32 cellular contexts compared by ENCODE assay signal in genomic region chr9:28444637-28445036, GRCh38.
"Had no signal": no experiment of that assay in that cellular context is flagged by ENCODE, and none has a peak within 500 bp of the region (broad histone marks: within the 10 kb centered on the region; RNA-seq: fewer than 3 reads in every experiment).

No MANE protein-coding gene starts in this region.

- H3K4me3 Mint-ChIP-seq: activated CD4-positive, alpha-beta memory T cell treated with anti-CD3 and anti-CD28 coated beads, Interleukin-2, amount 10 ng/mL, durations not matched to agents 7 days and 5 days; activated CD4-positive, alpha-beta T cell treated with anti-CD3 and anti-CD28 coated beads for 36 hours; activated CD4-positive, alpha-beta T cell treated with anti-CD3 and anti-CD28 coated beads, Interleukin-2, amount 10 ng/mL, durations not matched to agents 7 days and 5 days; activated CD8-positive, alpha-beta memory T cell treated with anti-CD3 and anti-CD28 coated beads, Interleukin-2, amount 10 ng/mL, durations not matched to agents 7 days and 5 days; activated CD8-positive, alpha-beta T cell treated with anti-CD3 and anti-CD28 coated beads, Interleukin-2, amount 10 ng/mL, durations not matched to agents 7 days and 5 days; activated naive CD4-positive, alpha-beta T cell treated with anti-CD3 and anti-CD28 coated beads, Interleukin-2, amount 10 ng/mL, durations not matched to agents 7 days and 5 days; activated naive CD4-positive, alpha-beta T cell treated with anti-CD3 and anti-CD28 coated beads, Interleukin-2, amount 50 U/mL, for 24 hours; activated naive CD8-positive, alpha-beta T cell; activated T-cell treated with anti-CD3 and anti-CD28 coated beads, Interleukin-2, amount 50 U/mL, for 24 hours; brain; T-helper 1 cell treated with Interleukin-12 subunit alpha and Interleukin-12 subunit beta and Interleukin-4 antibody, amounts not matched to agents 30 μg/mL and 1 μg/mL, for 36 hours; T-helper 2 cell treated with Interferon-gamma antibody and Interleukin-4, amounts not matched to agents 5 μg/mL and 100 μg/mL, for 36 hours had no signal

- H3K4me3 ChIP-seq: ascending aorta had no signal

- H3K4me1 ChIP-seq: ascending aorta had no signal

- H3K27me3 ChIP-seq: ascending aorta had no signal

- H3K27me3 Mint-ChIP-seq: activated CD4-positive, alpha-beta memory T cell treated with anti-CD3 and anti-CD28 coated beads, Interleukin-2, amount 10 ng/mL, durations not matched to agents 7 days and 5 days; activated CD4-positive, alpha-beta T cell treated with anti-CD3 and anti-CD28 coated beads for 36 hours; activated CD4-positive, alpha-beta T cell treated with anti-CD3 and anti-CD28 coated beads, Interleukin-2, amount 10 ng/mL, durations not matched to agents 7 days and 5 days; activated CD8-positive, alpha-beta memory T cell treated with anti-CD3 and anti-CD28 coated beads, Interleukin-2, amount 10 ng/mL, durations not matched to agents 7 days and 5 days; activated naive CD4-positive, alpha-beta T cell treated with anti-CD3 and anti-CD28 coated beads, Interleukin-2, amount 10 ng/mL, durations not matched to agents 7 days and 5 days; activated naive CD4-positive, alpha-beta T cell treated with anti-CD3 and anti-CD28 coated beads, Interleukin-2, amount 50 U/mL, for 24 hours; activated naive CD8-positive, alpha-beta T cell; activated T-cell treated with anti-CD3 and anti-CD28 coated beads, Interleukin-2, amount 50 U/mL, for 24 hours; brain had no signal

- H3K27ac Mint-ChIP-seq: activated CD4-positive, alpha-beta memory T cell treated with anti-CD3 and anti-CD28 coated beads, Interleukin-2, amount 10 ng/mL, durations not matched to agents 7 days and 5 days; activated CD4-positive, alpha-beta T cell treated with anti-CD3 and anti-CD28 coated beads for 36 hours; activated CD4-positive, alpha-beta T cell treated with anti-CD3 and anti-CD28 coated beads, Interleukin-2, amount 10 ng/mL, durations not matched to agents 7 days and 5 days; activated CD8-positive, alpha-beta memory T cell treated with anti-CD3 and anti-CD28 coated beads, Interleukin-2, amount 10 ng/mL, durations not matched to agents 7 days and 5 days; activated CD8-positive, alpha-beta T cell treated with anti-CD3 and anti-CD28 coated beads, Interleukin-2, amount 10 ng/mL, durations not matched to agents 7 days and 5 days; activated naive CD4-positive, alpha-beta T cell treated with anti-CD3 and anti-CD28 coated beads, Interleukin-2, amount 10 ng/mL, durations not matched to agents 7 days and 5 days; activated naive CD4-positive, alpha-beta T cell treated with anti-CD3 and anti-CD28 coated beads, Interleukin-2, amount 50 U/mL, for 24 hours; activated naive CD8-positive, alpha-beta T cell; activated T-cell treated with anti-CD3 and anti-CD28 coated beads, Interleukin-2, amount 50 U/mL, for 24 hours; activated T-helper 2 cell treated with anti-CD3 and anti-CD28 coated beads, Interferon-gamma antibody, Interleukin-2, Interleukin-4, amounts not matched to agents 10 μg/mL and 5 μg/mL and 100 μg/mL, durations not matched to agents 14 hours and 24 hours and 36 hours; brain; T-helper 1 cell treated with Interleukin-12 subunit alpha and Interleukin-12 subunit beta and Interleukin-4 antibody, amounts not matched to agents 30 μg/mL and 1 μg/mL, for 36 hours; T-helper 2 cell treated with Interferon-gamma antibody and Interleukin-4, amounts not matched to agents 5 μg/mL and 100 μg/mL, for 36 hours had no signal

- H3K36me3 Mint-ChIP-seq: activated CD8-positive, alpha-beta memory T cell treated with anti-CD3 and anti-CD28 coated beads, Interleukin-2, amount 10 ng/mL, durations not matched to agents 7 days and 5 days; activated naive CD4-positive, alpha-beta T cell treated with anti-CD3 and anti-CD28 coated beads, Interleukin-2, amount 10 ng/mL, durations not matched to agents 7 days and 5 days; activated naive CD4-positive, alpha-beta T cell treated with anti-CD3 and anti-CD28 coated beads, Interleukin-2, amount 50 U/mL, for 24 hours; activated naive CD8-positive, alpha-beta T cell had no signal

- H3K36me3 ChIP-seq: ascending aorta had no signal

- H3K9me3 Mint-ChIP-seq: activated naive CD4-positive, alpha-beta T cell treated with anti-CD3 and anti-CD28 coated beads, Interleukin-2, amount 50 U/mL, for 24 hours had no signal

- H3K9me3 ChIP-seq: ascending aorta had no signal

- H3K4me1 Mint-ChIP-seq: activated CD4-positive, alpha-beta memory T cell treated with anti-CD3 and anti-CD28 coated beads, Interleukin-2, amount 10 ng/mL, durations not matched to agents 7 days and 5 days; activated CD4-positive, alpha-beta T cell treated with anti-CD3 and anti-CD28 coated beads for 36 hours; activated CD4-positive, alpha-beta T cell treated with anti-CD3 and anti-CD28 coated beads, Interleukin-2, amount 10 ng/mL, durations not matched to agents 7 days and 5 days; activated CD8-positive, alpha-beta memory T cell treated with anti-CD3 and anti-CD28 coated beads, Interleukin-2, amount 10 ng/mL, durations not matched to agents 7 days and 5 days; activated naive CD4-positive, alpha-beta T cell treated with anti-CD3 and anti-CD28 coated beads, Interleukin-2, amount 10 ng/mL, durations not matched to agents 7 days and 5 days; activated naive CD4-positive, alpha-beta T cell treated with anti-CD3 and anti-CD28 coated beads, Interleukin-2, amount 50 U/mL, for 24 hours had no signal

- ATAC-seq: activated CD4-positive, alpha-beta T cell treated with anti-CD3 and anti-CD28 coated beads for 36 hours; activated CD4-positive, CD25-positive, alpha-beta regulatory T cell treated with anti-CD3 and anti-CD28 coated beads, Interleukin-2, amount 50 U/mL, for 24 hours; activated CD8-positive, alpha-beta memory T cell treated with anti-CD3 and anti-CD28 coated beads, Interleukin-2, amount 10 ng/mL, durations not matched to agents 7 days and 5 days; activated CD8-positive, alpha-beta T cell treated with anti-CD3 and anti-CD28 coated beads, Interleukin-2, amount 10 ng/mL, durations not matched to agents 7 days and 5 days had no signal

- DNase-seq: activated CD4-positive, alpha-beta memory T cell treated with anti-CD3 and anti-CD28 coated beads, Interleukin-2, amount 10 ng/mL, durations not matched to agents 7 days and 5 days; activated CD4-positive, alpha-beta T cell treated with anti-CD3 and anti-CD28 coated beads for 1 hour; activated CD4-positive, alpha-beta T cell treated with anti-CD3 and anti-CD28 coated beads for 36 hours; activated CD4-positive, alpha-beta T cell treated with anti-CD3 and anti-CD28 coated beads for 48 hours; activated CD4-positive, alpha-beta T cell treated with anti-CD3 and anti-CD28 coated beads, Interleukin-2, amount 10 ng/mL, durations not matched to agents 7 days and 5 days; activated CD4-positive, alpha-beta T cell treated with anti-CD3 and anti-CD28 coated beads, Interleukin-2, amount 50 U/mL, for 48 hours; activated CD4-positive, CD25-positive, alpha-beta regulatory T cell; activated CD8-positive, alpha-beta memory T cell treated with anti-CD3 and anti-CD28 coated beads for 24 hours; activated CD8-positive, alpha-beta memory T cell treated with anti-CD3 and anti-CD28 coated beads, Interleukin-2, amount 10 ng/mL, durations not matched to agents 7 days and 5 days; activated CD8-positive, alpha-beta memory T cell treated with anti-CD3 and anti-CD28 coated beads, Interleukin-2, amount 50 U/mL, for 48 hours; activated CD8-positive, alpha-beta T cell treated with anti-CD3 and anti-CD28 coated beads, Interleukin-2, amount 10 ng/mL, durations not matched to agents 7 days and 5 days; activated effector memory CD4-positive, alpha-beta T cell treated with Interleukin-2 at 50 U/mL for 16 hours; activated gamma-delta T cell; activated naive CD4-positive, alpha-beta T cell treated with anti-CD3 and anti-CD28 coated beads, Interleukin-2, amount 10 ng/mL, durations not matched to agents 7 days and 5 days; activated naive CD4-positive, alpha-beta T cell treated with Interleukin-2 at 50 U/mL for 16 hours; activated T-cell treated with anti-CD3 and anti-CD28 coated beads, Interleukin-2, amount 50 U/mL, for 24 hours; activated T-cell treated with anti-CD3 and anti-CD28 coated beads, Interleukin-2, amount 50 U/mL, for 48 hours; amygdala; anterior cingulate cortex; central memory CD4-positive, alpha-beta T cell; T-helper 1 cell; T-helper 2 cell; T-helper 9 cell had no signal

- H3K27ac ChIP-seq: ascending aorta, VCaP had no signal
